14 cellular contexts compared by ENCODE assay signal in genomic region chr12:2215709-2216560, GRCh38.
DNase-seq lines count a peak whose midpoint lies in the region; ATAC-seq lines count a peak whose summit lies in the region.
"Had no signal": no experiment of that assay in that cellular context is flagged by ENCODE, and none has a peak within 500 bp of the region (broad histone marks: within the 10 kb centered on the region; RNA-seq: fewer than 3 reads in every experiment).

No MANE protein-coding gene starts in this region.

- peak overlapping the region; percentile 69 for H3K27ac ChIP-seq in SJSA1
- H3K27ac ChIP-seq: thyroid gland had no signal

- H3K27me3 ChIP-seq in SJSA1 (replicated peaks), result no peaks in the 10 kb centered on the region
- H3K27me3 ChIP-seq: esophagus muscularis mucosa, thyroid gland had no signal

- peaks cover 20% of the 10 kb centered on the region for H3K4me1 ChIP-seq in SJSA1 (replicated peaks)
- H3K4me1 ChIP-seq: thyroid gland had no signal

- peak; percentile 33 for DNase-seq in EH (ENCODE audit: low read depth)
- peak; percentile 70 to 78 for DNase-seq in SJSA1 (ENCODE audit: low read depth in 1 of 2, low spot score in 2 of 2)
- peak; percentile 72 for DNase-seq in fibroblast of peridontal ligament (ENCODE audit: extremely low read depth)
- peak; percentile 5 for DNase-seq in non-pigmented ciliary epithelial cell (ENCODE audit: low read depth)
- no peak for DNase-seq in NCI-H526 (lab: John Stamatoyannopoulos, UW)
- no peak for DNase-seq in DMS79 (lab: John Stamatoyannopoulos, UW)
- DNase-seq: activated CD4-positive, alpha-beta T cell treated with anti-CD3 and anti-CD28 coated beads, Interleukin-2, amount 50 U/mL, for 4 hours; activated T-cell treated with anti-CD3 and anti-CD28 coated beads, Interleukin-2, amount 50 U/mL, for 24 hours; hippocampal formation; NCI-H1048; thyroid gland had no signal

- H3K9me3 ChIP-seq in SJSA1 (replicated peaks), result no peaks in the 10 kb centered on the region
- H3K9me3 ChIP-seq: esophagus muscularis mucosa, thyroid gland had no signal

- H3K36me3 ChIP-seq in SJSA1, result peaks cover 6% of the 10 kb centered on the region; the same call in 1 of the 2 replicates
- H3K36me3 ChIP-seq: thyroid gland had no signal

- no peak for ATAC-seq in GM21723 (IDR thresholded peaks at IDR 0.05; ENCODE audit: unreplicated experiment)
- ATAC-seq: GM23338 had no signal

- no peak overlapping the region for H3K4me3 ChIP-seq in SJSA1
- H3K4me3 ChIP-seq: esophagus muscularis mucosa, GM23338, thyroid gland had no signal

Comparison
In these comparisons a context has a peak if more than half of its experiments do, and no peak if none do; other contexts are left out.
1. DNase-seq: peak in EH (single experiment), SJSA1 (2 of 2), fibroblast of peridontal ligament (single experiment) and non-pigmented ciliary epithelial cell (single experiment); none in NCI-H526 (0 of 2) and DMS79 (single experiment).